ENCODE assay signal across 25 cellular contexts in the genomic region with DNA sequence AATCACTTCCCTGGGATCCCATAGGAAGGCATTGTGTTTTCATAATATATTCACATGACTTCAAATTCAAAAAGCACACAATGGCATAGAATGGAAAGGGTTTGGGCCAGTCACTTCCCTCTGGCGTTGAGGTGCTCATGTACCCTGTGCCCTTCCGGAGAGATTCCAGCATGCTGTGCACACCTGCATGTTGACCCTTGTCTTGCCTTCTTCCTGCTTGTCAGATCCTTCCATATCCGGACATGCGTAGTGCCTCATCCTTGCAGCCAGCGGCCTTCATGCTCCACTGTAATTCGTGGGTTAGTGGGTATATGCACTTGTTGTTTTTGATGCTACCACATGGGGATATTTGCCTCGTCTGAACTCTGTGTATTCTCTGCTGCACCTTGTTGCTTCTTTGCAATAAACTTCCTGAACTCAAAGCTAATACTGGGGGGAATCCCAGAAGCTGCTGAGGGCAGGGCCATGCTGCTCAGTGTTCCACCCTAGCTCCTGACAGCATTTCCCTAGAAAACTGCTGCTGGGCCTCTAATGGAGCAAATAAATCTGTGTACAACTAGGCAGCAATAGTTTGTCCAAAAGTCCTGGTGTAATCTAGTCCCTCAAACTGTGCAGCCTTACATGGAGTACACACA. TPM values are rescaled to one million over a fixed set of nuclear protein-coding genes. Genes with fewer than 3 reads are reported as not detected.
DNase-seq lines count a peak whose midpoint lies in the region; ATAC-seq and TF ChIP-seq lines count a peak whose summit lies in the region.
"Had no signal": no experiment of that assay in that cellular context is flagged by ENCODE, and none has a peak within 500 bp of the region (broad histone marks: within the 10 kb centered on the region; RNA-seq: fewer than 3 reads in every experiment).

No MANE protein-coding gene starts in this region.

- no CpG with 5 or more reads among the region's 7 CpGs for WGBS in neuronal stem cell (ENCODE audit: extremely low coverage in 2 of 2, insufficient read length in 2 of 2, insufficient replicate concordance in 1 of 2), 2 donors

- H3K27me3 ChIP-seq in neuronal stem cell (ENCODE audit: control insufficient read depth in 3 of 3, insufficient read depth in 3 of 3, low read depth in 1 of 3, low read length in 3 of 3) = no peaks in the 10 kb centered on the region
- H3K27me3 ChIP-seq: neutrophil, uterus had no signal

- H3K36me3 ChIP-seq in neuronal stem cell (replicated peaks in 1 of 2; ENCODE audit: control insufficient read depth in 2 of 2, insufficient read depth in 2 of 2, low read length in 2 of 2) = peaks cover 63 to 100% of the 10 kb centered on the region in 2 donors
- H3K36me3 ChIP-seq: uterus had no signal

- peaks cover 79% of the 10 kb centered on the region for H3K36me3 Mint-ChIP-seq in activated CD8-positive, alpha-beta memory T cell treated with anti-CD3 and anti-CD28 coated beads, Interleukin-2, amount 10 ng/mL, durations not matched to agents 7 days and 5 days
- H3K36me3 Mint-ChIP-seq in Calu3 (ENCODE audit: insufficient read depth, unreplicated experiment) = peaks cover 98% of the 10 kb centered on the region

- H3K79me1 ChIP-seq in neuronal stem cell (ENCODE audit: low read depth, low read length) = no peaks in the 10 kb centered on the region

- H3K27ac Mint-ChIP-seq in activated CD8-positive, alpha-beta memory T cell treated with anti-CD3 and anti-CD28 coated beads, Interleukin-2, amount 10 ng/mL, durations not matched to agents 7 days and 5 days = no peak overlapping the region
- H3K27ac Mint-ChIP-seq in Calu3 (ENCODE audit: unreplicated experiment) = peak overlapping the region; percentile 96
- H3K27ac Mint-ChIP-seq: activated CD4-positive, alpha-beta T cell treated with anti-CD3 and anti-CD28 coated beads, Interleukin-2, amount 10 ng/mL, durations not matched to agents 24 days and 14 days; activated T-helper 17 cell treated with anti-CD3 and anti-CD28 coated beads, Interleukin-2, amount 50 U/mL, for 72 hours had no signal

- H3K23ac ChIP-seq in neuronal stem cell (ENCODE audit: low read depth, low read length, poor library complexity) = no peak overlapping the region

- H3K4me1 Mint-ChIP-seq in activated CD8-positive, alpha-beta memory T cell treated with anti-CD3 and anti-CD28 coated beads, Interleukin-2, amount 10 ng/mL, durations not matched to agents 7 days and 5 days = peaks cover 9% of the 10 kb centered on the region
- peaks cover 46% of the 10 kb centered on the region for H3K4me1 Mint-ChIP-seq in Calu3 (ENCODE audit: low read depth, unreplicated experiment)
- H3K4me1 Mint-ChIP-seq: brain had no signal

- H2BK120ac ChIP-seq in neuronal stem cell (ENCODE audit: low read depth, low read length) = no peak overlapping the region

- intact Hi-C loops in Calu3 (cut with micrococcal nuclease; ENCODE audit: unreplicated experiment) = no loop called here

- no peak overlapping the region for H3K27ac ChIP-seq in neuronal stem cell (replicated peaks; ENCODE audit: low read length)
- H3K27ac ChIP-seq: HL-60, neutrophil, uterus had no signal

- no peak overlapping the region for H3K18ac ChIP-seq in neuronal stem cell (ENCODE audit: low read length)

- H3K4me1 ChIP-seq in neuronal stem cell (ENCODE audit: control insufficient read depth in 2 of 2, insufficient read depth in 1 of 2, low read depth in 1 of 2, low read length in 2 of 2) = no peaks in the 10 kb centered on the region
- H3K4me1 ChIP-seq: Caco-2, uterus had no signal

- no peak overlapping the region for H3K4me3 Mint-ChIP-seq in activated CD8-positive, alpha-beta memory T cell treated with anti-CD3 and anti-CD28 coated beads, Interleukin-2, amount 10 ng/mL, durations not matched to agents 7 days and 5 days
- H3K4me3 Mint-ChIP-seq in Calu3 (ENCODE audit: low read depth, unreplicated experiment) = no peak overlapping the region
- H3K4me3 Mint-ChIP-seq: activated CD4-positive, alpha-beta T cell treated with anti-CD3 and anti-CD28 coated beads, Interleukin-2, amount 10 ng/mL, durations not matched to agents 24 days and 14 days; activated T-helper 17 cell treated with anti-CD3 and anti-CD28 coated beads, Interleukin-2, amount 50 U/mL, for 72 hours; brain had no signal

- no peaks in the 10 kb centered on the region for H3K9me3 Mint-ChIP-seq in activated CD8-positive, alpha-beta memory T cell treated with anti-CD3 and anti-CD28 coated beads, Interleukin-2, amount 10 ng/mL, durations not matched to agents 7 days and 5 days (ENCODE audit: low read depth)
- H3K9me3 Mint-ChIP-seq in Calu3 (ENCODE audit: low read depth, unreplicated experiment) = no peaks in the 10 kb centered on the region
- H3K9me3 Mint-ChIP-seq: activated CD4-positive, alpha-beta T cell treated with anti-CD3 and anti-CD28 coated beads, Interleukin-2, amount 10 ng/mL, durations not matched to agents 24 days and 14 days; activated T-helper 17 cell treated with anti-CD3 and anti-CD28 coated beads, Interleukin-2, amount 50 U/mL, for 72 hours; brain had no signal

- TF ChIP-seq CTCF in Calu3 (IDR thresholded peaks at IDR 0.05; ENCODE audit: unreplicated experiment) = no peak

- H2BK12ac ChIP-seq in neuronal stem cell (ENCODE audit: low read length) = no peak overlapping the region

- no peak overlapping the region for H4K91ac ChIP-seq in neuronal stem cell (ENCODE audit: low read depth, low read length, poor library complexity)

- H2AK5ac ChIP-seq in neuronal stem cell (ENCODE audit: low read depth, low read length) = no peak overlapping the region

- no peak overlapping the region for H3K4me2 ChIP-seq in neuronal stem cell (ENCODE audit: insufficient read depth, low read length, poor library complexity, severe bottlenecking)

- peak; percentile 35 for DNase-seq in activated CD8-positive, alpha-beta memory T cell treated with anti-CD3 and anti-CD28 coated beads, Interleukin-2, amount 50 U/mL, for 48 hours
- no peak for DNase-seq in activated CD8-positive, alpha-beta memory T cell treated with anti-CD3 and anti-CD28 coated beads, Interleukin-2, amount 10 ng/mL, durations not matched to agents 7 days and 5 days
- DNase-seq in Calu3 = no peak
- peak; percentile 71 to 91 for DNase-seq in dermis microvascular lymphatic vessel endothelial cell (ENCODE audit: low read depth in 2 of 2)
- no peak for DNase-seq in neuronal stem cell (ENCODE audit: low spot score)
- DNase-seq in midbrain (lab: John Stamatoyannopoulos, UW) = no peak
- DNase-seq: activated CD4-positive, alpha-beta T cell treated with anti-CD3 and anti-CD28 coated beads, Interleukin-2, amount 10 ng/mL, durations not matched to agents 24 days and 14 days; Caco-2; kidney; NCI-H1694 treated with DMSO at 0.1 percent for 48 hours; NCI-H2171; NCI-H524; small intestine; stimulated activated CD4-positive, alpha-beta T cell treated with anti-CD3 and anti-CD28 coated beads, Interleukin-2, amount 100 ng/mL, for 24 hours; T-helper 1 cell; uterus had no signal

- H3K14ac ChIP-seq in neuronal stem cell (ENCODE audit: low read length) = no peak overlapping the region

- H2AFZ ChIP-seq in neuronal stem cell (ENCODE audit: low read length) = no peak overlapping the region

- H3K9me3 ChIP-seq in neuronal stem cell (replicated peaks in 1 of 2; ENCODE audit: control insufficient read depth in 2 of 2, insufficient read depth in 1 of 2, low read depth in 1 of 2, low read length in 2 of 2) = no peaks in the 10 kb centered on the region
- H3K9me3 ChIP-seq: Caco-2, neutrophil, uterus had no signal

- H3K4me3 ChIP-seq in neuronal stem cell (ENCODE audit: low read length in 2 of 2) = no peak overlapping the region
- H3K4me3 ChIP-seq: GM12878, lung, uterus had no signal

- no peak for ATAC-seq in activated CD8-positive, alpha-beta memory T cell treated with anti-CD3 and anti-CD28 coated beads, Interleukin-2, amount 10 ng/mL, durations not matched to agents 7 days and 5 days
- ATAC-seq in GM19395 (IDR thresholded peaks at IDR 0.05; ENCODE audit: unreplicated experiment) (no peak), HG02870 (IDR thresholded peaks at IDR 0.05; ENCODE audit: unreplicated experiment) (no peak)
- ATAC-seq: activated T-helper 17 cell treated with anti-CD3 and anti-CD28 coated beads, Interleukin-2, amount 50 U/mL, for 72 hours; GM12878; HCT116 had no signal

- H2BK5ac ChIP-seq in neuronal stem cell (ENCODE audit: low read length) = peak overlapping the region; percentile 43

- H3K27me3 Mint-ChIP-seq in activated CD8-positive, alpha-beta memory T cell treated with anti-CD3 and anti-CD28 coated beads, Interleukin-2, amount 10 ng/mL, durations not matched to agents 7 days and 5 days = no peaks in the 10 kb centered on the region
- H3K27me3 Mint-ChIP-seq in Calu3 (ENCODE audit: unreplicated experiment) = no peaks in the 10 kb centered on the region
- H3K27me3 Mint-ChIP-seq: activated CD4-positive, alpha-beta T cell treated with anti-CD3 and anti-CD28 coated beads, Interleukin-2, amount 10 ng/mL, durations not matched to agents 24 days and 14 days; activated T-helper 17 cell treated with anti-CD3 and anti-CD28 coated beads, Interleukin-2, amount 50 U/mL, for 72 hours; brain had no signal

- BruUV-seq in Calu3 (replicated peaks; lab: Mats Ljungman, UMichigan) = no TSS peak

- no peak overlapping the region for H3K9ac ChIP-seq in neuronal stem cell (ENCODE audit: low read depth, low read length, poor library complexity)

- no peak overlapping the region for H4K8ac ChIP-seq in neuronal stem cell (ENCODE audit: low read depth, low read length)

- H2BK15ac ChIP-seq in neuronal stem cell (ENCODE audit: low read length) = no peak overlapping the region

- H3K4ac ChIP-seq in neuronal stem cell (ENCODE audit: low read length) = no peak overlapping the region

- CTCF ChIA-PET in activated CD8-positive, alpha-beta memory T cell treated with anti-CD3 and anti-CD28 coated beads, Interleukin-2, amount 10 ng/mL, durations not matched to agents 7 days and 5 days (lab: Charles Lee) = no interaction called here
- CTCF ChIA-PET in Calu3 (lab: Charles Lee) = no interaction called here

RNA-seq across cellular contexts. Expression of gene ANAPC7, which starts 59.5 kb away (rescaled TPM):
- total RNA-seq in activated CD8-positive, alpha-beta memory T cell treated with anti-CD3 and anti-CD28 coated beads, Interleukin-2, amount 10 ng/mL, durations not matched to agents 7 days and 5 days = 10 to 100 TPM; 55.3 to 74.9 TPM
- total RNA-seq in Calu3 (2022) (111 and 136 TPM in 2 replicates), dermis microvascular lymphatic vessel endothelial cell (31.5 and 36.5 TPM in 2 replicates)
- 38.3 TPM for polyA plus RNA-seq in neuronal stem cell (2013, experiment 1 of 2)
- polyA plus RNA-seq in neuronal stem cell (2013, experiment 2 of 2) = 38.9 TPM

Comparison
In these comparisons a context has a peak if more than half of its experiments do, and no peak if none do; other contexts are left out.
1. DNase-seq: peak in activated CD8-positive, alpha-beta memory T cell treated with anti-CD3 and anti-CD28 coated beads, Interleukin-2, amount 50 U/mL, for 48 hours (single experiment) and dermis microvascular lymphatic vessel endothelial cell (2 of 2); none in activated CD8-positive, alpha-beta memory T cell treated with anti-CD3 and anti-CD28 coated beads, Interleukin-2, amount 10 ng/mL, durations not matched to agents 7 days and 5 days (single experiment), Calu3 (single experiment), neuronal stem cell (single experiment) and midbrain (single experiment).